ENCODE assay signal across 9 cellular contexts in the genomic region with DNA sequence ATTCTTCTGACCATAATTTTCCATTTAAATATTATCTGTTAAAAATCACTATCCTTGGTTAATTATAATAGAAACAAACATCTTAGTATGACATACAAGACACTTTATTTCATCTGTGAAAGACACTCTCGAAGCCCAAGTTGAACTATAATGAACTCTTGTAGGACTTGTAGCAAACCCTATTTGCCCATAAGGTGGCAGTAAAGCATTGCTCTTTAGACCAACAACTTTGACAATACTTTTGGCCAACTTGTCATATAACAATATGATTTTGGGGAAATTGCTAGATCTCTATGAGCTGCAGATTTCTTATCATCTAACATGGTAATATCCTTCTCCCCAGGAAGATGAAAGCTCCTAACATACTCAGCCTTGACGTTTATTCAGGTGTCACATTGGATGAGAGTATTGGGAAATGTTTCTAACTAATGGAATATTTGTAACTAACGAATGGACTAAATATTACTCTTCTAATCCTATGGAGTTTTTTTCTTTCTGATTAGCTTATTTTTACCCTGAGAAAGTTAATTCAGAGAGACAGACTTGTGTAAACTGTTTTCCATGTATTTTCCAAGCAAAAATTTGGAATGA. TPM values are rescaled to one million over a fixed set of nuclear protein-coding genes. Genes with fewer than 3 reads are reported as not detected.
DNase-seq lines count a peak whose midpoint lies in the region; ATAC-seq and TF ChIP-seq lines count a peak whose summit lies in the region.
"Had no signal": no experiment of that assay in that cellular context is flagged by ENCODE, and none has a peak within 500 bp of the region (broad histone marks: within the 10 kb centered on the region; RNA-seq: fewer than 3 reads in every experiment).

No MANE protein-coding gene starts in this region.

- no peaks in the 10 kb centered on the region for H3K79me2 ChIP-seq in Loucy (ENCODE audit: insufficient read depth, low read length)
- no peaks in the 10 kb centered on the region for H3K79me2 ChIP-seq in fibroblast of lung (ENCODE audit: control insufficient read depth, insufficient read depth, low read length)
- H3K79me2 ChIP-seq in neural progenitor cell (ENCODE audit: low read depth), result no peaks in the 10 kb centered on the region

- no peak overlapping the region for H3K4me3 Mint-ChIP-seq in neural progenitor cell
- H3K4me3 Mint-ChIP-seq: T-helper 1 cell treated with Interleukin-12 subunit alpha and Interleukin-12 subunit beta and Interleukin-4 antibody, amounts not matched to agents 30 μg/mL and 1 μg/mL, for 36 hours had no signal

- H3K27ac ChIP-seq in SK-N-MC (no peak overlapping the region), fibroblast of lung (ENCODE audit: insufficient read depth, low read length) (no peak overlapping the region), neural progenitor cell (no peak overlapping the region)

- no peaks in the 10 kb centered on the region for H3K36me3 Mint-ChIP-seq in neural progenitor cell

- no peak overlapping the region for H3K9ac ChIP-seq in Loucy (ENCODE audit: low read depth, low read length, poor library complexity, severe bottlenecking)
- H3K9ac ChIP-seq in SK-N-MC (ENCODE audit: insufficient read length), result no peak overlapping the region
- H3K9ac ChIP-seq in fibroblast of lung (ENCODE audit: insufficient read depth, low read length), result no peak overlapping the region
- no peak overlapping the region for H3K9ac ChIP-seq in neural progenitor cell

- peak; percentile 83 for TF ChIP-seq CTCF in Loucy (conservative IDR thresholded peaks at IDR 0.05; ENCODE audit: low read length)
- TF ChIP-seq CTCF in fibroblast of lung (conservative IDR thresholded peaks at IDR 0.05 in 1 of 2, IDR thresholded peaks at IDR 0.05 in 1 of 2; ENCODE audit: low read depth in 1 of 2, low read length in 2 of 2), result peak; percentile 72 to 77
- peak; percentile 85 for TF ChIP-seq CTCF in neural progenitor cell (IDR thresholded peaks at IDR 0.05)

- H2AFZ ChIP-seq in Loucy (ENCODE audit: low read length), result no peak overlapping the region
- H2AFZ ChIP-seq in fibroblast of lung (ENCODE audit: low read length), result no peak overlapping the region
- H2AFZ ChIP-seq in neural progenitor cell (replicated peaks), result no peak overlapping the region

- peaks cover 5% of the 10 kb centered on the region for H3K4me1 Mint-ChIP-seq in neural progenitor cell

- H3F3A ChIP-seq in Loucy (ENCODE audit: low read depth) (no peaks in the 10 kb centered on the region), neural progenitor cell (ENCODE audit: low read depth) (peaks cover 9% of the 10 kb centered on the region)

- no peaks in the 10 kb centered on the region for H3K9me2 ChIP-seq in Loucy (replicated peaks; ENCODE audit: low read depth, low read length)

- peaks cover 2% of the 10 kb centered on the region for H3K27me3 Mint-ChIP-seq in neural progenitor cell (ENCODE audit: insufficient read depth, low read depth)

- peak; percentile 2 for DNase-seq in DMS153 (lab: John Stamatoyannopoulos, UW)
- peak; percentile 40 for DNase-seq in SK-N-MC (ENCODE audit: low read depth, low spot score)
- DNase-seq in fibroblast of lung (ENCODE audit: low read depth in 2 of 2), result peak; percentile 56 to 84
- DNase-seq in neural progenitor cell (ENCODE audit: low spot score), result peak; percentile 67

- H3K27ac Mint-ChIP-seq in neural progenitor cell, result no peak overlapping the region
- H3K27ac Mint-ChIP-seq: T-helper 1 cell treated with Interleukin-12 subunit alpha and Interleukin-12 subunit beta and Interleukin-4 antibody, amounts not matched to agents 30 μg/mL and 1 μg/mL, for 36 hours had no signal

- no peaks in the 10 kb centered on the region for H3K9me3 Mint-ChIP-seq in neural progenitor cell
- H3K9me3 Mint-ChIP-seq: T-helper 1 cell treated with Interleukin-12 subunit alpha and Interleukin-12 subunit beta and Interleukin-4 antibody, amounts not matched to agents 30 μg/mL and 1 μg/mL, for 36 hours had no signal

- H3K4me3 ChIP-seq in Loucy (ENCODE audit: low read length, poor library complexity, severe bottlenecking) (no peak overlapping the region), SK-N-MC (no peak overlapping the region), fibroblast of lung (replicated peaks in 1 of 4; ENCODE audit: control extremely low read depth in 1 of 4, insufficient read depth in 1 of 4, low read depth in 3 of 4, low read length in 4 of 4) (no peak overlapping the region), neural progenitor cell (no peak overlapping the region)

- no peaks in the 10 kb centered on the region for H3K36me3 ChIP-seq in Loucy (ENCODE audit: insufficient read depth, low read length)
- H3K36me3 ChIP-seq in SK-N-MC (ENCODE audit: insufficient read depth, low read length), result no peaks in the 10 kb centered on the region
- H3K36me3 ChIP-seq in fibroblast of lung (ENCODE audit: control insufficient read depth, insufficient read depth, low read length), result no peaks in the 10 kb centered on the region
- H3K36me3 ChIP-seq in neural progenitor cell, result no peaks in the 10 kb centered on the region

- H3K4me2 ChIP-seq in Loucy (ENCODE audit: low read depth, low read length, poor library complexity, severe bottlenecking) (no peak overlapping the region), fibroblast of lung (ENCODE audit: extremely low read depth, insufficient read depth, low read length) (no peak overlapping the region), neural progenitor cell (no peak overlapping the region)

- H3K9me3 ChIP-seq in Loucy (ENCODE audit: insufficient read depth, low read depth, low read length) (no peaks in the 10 kb centered on the region), SK-N-MC (ENCODE audit: low read depth, low read length) (no peaks in the 10 kb centered on the region), fibroblast of lung (ENCODE audit: control insufficient read depth, insufficient read depth, low read depth, low read length) (no peaks in the 10 kb centered on the region), neural progenitor cell (ENCODE audit: low read depth) (no peaks in the 10 kb centered on the region)

- peak; percentile 84 for ATAC-seq in GM21367 (IDR thresholded peaks at IDR 0.05; ENCODE audit: unreplicated experiment)
- no peak for ATAC-seq in HG02759 (IDR thresholded peaks at IDR 0.05; ENCODE audit: unreplicated experiment)
- ATAC-seq in GM21381 (IDR thresholded peaks at IDR 0.05; ENCODE audit: unreplicated experiment), result no peak

- H3K27me3 ChIP-seq in Loucy (ENCODE audit: insufficient read depth, low read length, poor library complexity, severe bottlenecking) (no peaks in the 10 kb centered on the region), fibroblast of lung (ENCODE audit: control insufficient read depth, insufficient read depth, low read length) (no peaks in the 10 kb centered on the region), neural progenitor cell (no peaks in the 10 kb centered on the region)

- H4K20me1 ChIP-seq in Loucy (ENCODE audit: insufficient read depth, low read length, poor library complexity, severe bottlenecking) (no peaks in the 10 kb centered on the region), fibroblast of lung (ENCODE audit: control insufficient read depth, extremely low read depth, insufficient read depth, low read length) (no peaks in the 10 kb centered on the region), neural progenitor cell (ENCODE audit: low read depth) (no peaks in the 10 kb centered on the region)

- H3K4me1 ChIP-seq in Loucy (ENCODE audit: insufficient read depth, low read length, poor library complexity, severe bottlenecking), result no peaks in the 10 kb centered on the region
- no peaks in the 10 kb centered on the region for H3K4me1 ChIP-seq in fibroblast of lung (ENCODE audit: control insufficient read depth, extremely low read depth, insufficient read depth, low read length)
- H3K4me1 ChIP-seq in neural progenitor cell, result peaks cover 12% of the 10 kb centered on the region

RNA-seq across cellular contexts. Expression of a gene that starts 11.0 kb away (rescaled TPM):
- not detected in 2 replicates for total RNA-seq in fibroblast of lung
- polyA plus RNA-seq in fibroblast of lung, result not detected in 2 replicates
- polyA plus RNA-seq in fibroblast of lung (2012), result not detected in 2 replicates
- not detected in 2 replicates for polyA minus RNA-seq in fibroblast of lung (ENCODE audit: low replicate concordance)
- not detected in 2 replicates for total RNA-seq in neural progenitor cell (ENCODE audit: low replicate concordance)

RNA-seq across cellular contexts. Expression of a gene that starts 23.5 kb away (rescaled TPM):
- total RNA-seq in fibroblast of lung (not detected in 2 replicates), neural progenitor cell (ENCODE audit: low replicate concordance) (not detected in 2 replicates)
- polyA plus RNA-seq in fibroblast of lung, result not detected in 2 replicates
- polyA plus RNA-seq in fibroblast of lung (2012), result not detected in 2 replicates
- polyA minus RNA-seq in fibroblast of lung (ENCODE audit: low replicate concordance), result not detected in 2 replicates

RNA-seq across cellular contexts. Expression of a gene that starts 59.0 kb away (rescaled TPM):
- total RNA-seq in fibroblast of lung (not detected in 2 replicates), neural progenitor cell (ENCODE audit: low replicate concordance) (not detected in 2 replicates)
- polyA plus RNA-seq in fibroblast of lung, result not detected in 2 replicates
- not detected in 2 replicates for polyA plus RNA-seq in fibroblast of lung (2012)
- not detected in 2 replicates for polyA minus RNA-seq in fibroblast of lung (ENCODE audit: low replicate concordance)

Comparison
In these comparisons a context has a peak if more than half of its experiments do, and no peak if none do; other contexts are left out.
1. DNase-seq: peak in every context shown above with its lines; median percentile 70 in fibroblast of lung; 67 in neural progenitor cell; 40 in SK-N-MC; 2 in DMS153.